In genomic region chr2:70472256-70472905, GRCh38 we compare ENCODE assay signal across 1 cellular context.
TF ChIP-seq lines count a peak whose summit lies in the region.

No MANE protein-coding gene starts in this region.

TF ChIP-seq in HEK293, 187 proteins besides CTCF, POLR2A, EP300 and RAD21 (continued from another document):
- TF ChIP-seq ZNF449 (tag by site-specific recombination; IDR thresholded peaks at IDR 0.05) (no peak), ZNF549 (tag by site-specific recombination; IDR thresholded peaks at IDR 0.05) (no peak), ZNF837 (tag by site-specific recombination; IDR thresholded peaks at IDR 0.05) (no peak), MZF1 (tag by site-specific recombination; IDR thresholded peaks at IDR 0.05; ENCODE audit: borderline replicate concordance) (no peak), ZNF692 (tag by site-specific recombination; IDR thresholded peaks at IDR 0.05) (0 out of 2 replicates have a peak, but pooled peaks have one; percentile 15), PRDM4 (tag by site-specific recombination; IDR thresholded peaks at IDR 0.05) (no peak), ZNF423 (tag by site-specific recombination; IDR thresholded peaks at IDR 0.05) (peak; percentile 87; the same call in 1 of the 2 replicates), FEZF1 (tag by site-specific recombination; IDR thresholded peaks at IDR 0.05) (peak; percentile 81), ZFP3 (tag by site-specific recombination; IDR thresholded peaks at IDR 0.05; ENCODE audit: low read depth) (no peak), GLIS1 (tag by site-specific recombination; IDR thresholded peaks at IDR 0.05) (peak; percentile 50), SP3 (tag by site-specific recombination; IDR thresholded peaks at IDR 0.05) (no peak), ZNF580 (tag by site-specific recombination; IDR thresholded peaks at IDR 0.05) (no peak), ZNF394 (tag by site-specific recombination; IDR thresholded peaks at IDR 0.05; ENCODE audit: borderline replicate concordance) (no peak), ZNF37A (tag by site-specific recombination; IDR thresholded peaks at IDR 0.05) (no peak), ZFP41 (tag by site-specific recombination; IDR thresholded peaks at IDR 0.05; ENCODE audit: borderline replicate concordance) (no peak), ZBTB1 (tag by site-specific recombination; IDR thresholded peaks at IDR 0.05) (no peak), ZBTB48 (tag by site-specific recombination; IDR thresholded peaks at IDR 0.05) (no peak), SETDB1 (IDR thresholded peaks at IDR 0.05; ENCODE audit: insufficient read length, low read length) (no peak), PATZ1 (tag by site-specific recombination; IDR thresholded peaks at IDR 0.05) (0 out of 2 replicates have a peak, but pooled peaks have one; percentile 30), IKZF3 (tag by site-specific recombination; IDR thresholded peaks at IDR 0.05) (peak; percentile 46; the same call in 1 of the 2 replicates), ZNF560 (tag by site-specific recombination; IDR thresholded peaks at IDR 0.05; ENCODE audit: borderline replicate concordance) (no peak), ZNF26 (tag by site-specific recombination; IDR thresholded peaks at IDR 0.05) (no peak), KLF17 (tag by site-specific recombination; IDR thresholded peaks at IDR 0.05) (peak; percentile 44; the same call in 1 of the 2 replicates), INSM2 (tag by site-specific recombination; IDR thresholded peaks at IDR 0.05) (no peak), ZNF311 (tag by site-specific recombination; IDR thresholded peaks at IDR 0.05; ENCODE audit: borderline replicate concordance) (no peak), ZNF645 (tag by site-specific recombination; IDR thresholded peaks at IDR 0.05) (no peak), GLIS2 (tag by site-specific recombination; IDR thresholded peaks at IDR 0.05) (no peak), ZNF23 (tag by site-specific recombination; IDR thresholded peaks at IDR 0.05; ENCODE audit: borderline replicate concordance) (no peak), GLI4 (tag by site-specific recombination; IDR thresholded peaks at IDR 0.05) (no peak), ZBTB8A (tag by site-specific recombination; IDR thresholded peaks at IDR 0.05) (peak; percentile 27; the same call in 1 of the 2 replicates)
